8 cellular contexts compared by ENCODE assay signal in the genomic region with DNA sequence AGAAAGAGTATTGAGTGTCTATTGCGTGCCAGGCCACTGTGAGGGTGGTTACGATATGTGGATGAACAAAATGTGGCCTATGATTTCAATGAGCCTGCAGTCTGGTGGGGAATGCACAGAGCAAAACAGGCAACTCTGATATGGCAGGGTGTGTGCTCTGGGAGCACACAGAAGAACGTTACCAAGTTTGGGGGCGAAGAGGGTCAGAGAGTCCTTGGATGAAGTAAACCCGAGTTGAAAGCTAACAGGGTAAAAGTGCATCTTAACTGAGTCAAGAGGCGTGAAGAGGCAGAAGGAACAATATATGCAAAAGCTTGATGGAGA. TPM values are rescaled to one million over a fixed set of nuclear protein-coding genes. Genes with fewer than 3 reads are reported as not detected.
DNase-seq lines count a peak whose midpoint lies in the region; ATAC-seq, FAIRE-seq and TF ChIP-seq lines count a peak whose summit lies in the region.

No MANE protein-coding gene starts in this region.

- BruUV-seq in OCI-LY7 (replicated peaks; lab: Mats Ljungman, UMichigan): TSS peak; percentile 95

- CTCF ChIA-PET in OCI-LY7 (lab: Charles Lee; ENCODE audit: unreplicated experiment): no interaction called here

- peak; percentile 2 for ATAC-seq in GM19025 (IDR thresholded peaks at IDR 0.05; ENCODE audit: low read depth, unreplicated experiment)

- DNase-seq in OCI-LY7 (ENCODE audit: low spot score): no peak
- DNase-seq in esophagus squamous epithelium (lab: John Stamatoyannopoulos, UW): no peak
- no peak for DNase-seq in central memory CD4-positive, alpha-beta T cell
- no peak for DNase-seq in LoVo (ENCODE audit: low spot score)
- no peak for DNase-seq in putamen (ENCODE audit: low spot score)
- no peak for DNase-seq in GM12891 (ENCODE audit: insufficient read length, low spot score)

- peak overlapping the region; percentile 85 for H3K4me2 ChIP-seq in OCI-LY7 (ENCODE audit: low read length)
- peak overlapping the region; percentile 70 for H3K4me2 ChIP-seq in parathyroid adenoma (ENCODE audit: low read length)

- intact Hi-C loops in OCI-LY7 (cut with micrococcal nuclease; ENCODE audit: unreplicated experiment) (loop anchor here (1.0 to 5.0 kb wide), 3 partner anchors 47 to 208 kb away; a partner anchor contains a TSS), esophagus squamous epithelium (cut with DNase I) (loop anchor here (5.0 to 10.0 kb wide), 2 partner anchors 45 to 98 kb away; no protein-coding TSS in a partner anchor)

- no peak for TF ChIP-seq POLR2A in esophagus squamous epithelium (IDR thresholded peaks at IDR 0.05)
- no peak for TF ChIP-seq POLR2A in GM12891 (IDR thresholded peaks at IDR 0.05; ENCODE audit: low read depth, low read length)

- H3K4me1 ChIP-seq in OCI-LY7 (ENCODE audit: insufficient read depth, low read length, poor library complexity, severe bottlenecking): peaks cover 12% of the 10 kb centered on the region
- H3K4me1 ChIP-seq in esophagus squamous epithelium: peaks cover 6 to 23% (median 7%) of the 10 kb centered on the region in 3 donors
- no peaks in the 10 kb centered on the region for H3K4me1 ChIP-seq in parathyroid adenoma

- H3K9me3 ChIP-seq in OCI-LY7 (ENCODE audit: low read length): no peaks in the 10 kb centered on the region
- no peaks in the 10 kb centered on the region for H3K9me3 ChIP-seq in esophagus squamous epithelium
- no peaks in the 10 kb centered on the region for H3K9me3 ChIP-seq in parathyroid adenoma (ENCODE audit: control insufficient read depth, low read length)

- 31 to 34% methylated on average over 6 of the region's 6 CpGs for WGBS in esophagus squamous epithelium, 2 donors

- H3K27ac ChIP-seq in OCI-LY7 (ENCODE audit: low read depth, low read length, poor library complexity, severe bottlenecking): peak overlapping the region; percentile 72
- H3K27ac ChIP-seq in esophagus squamous epithelium: peak overlapping the region; percentile 93 to 96 (median 94)
- peak overlapping the region; percentile 100 for H3K27ac ChIP-seq in parathyroid adenoma

- H3K9me2 ChIP-seq in OCI-LY7 (ENCODE audit: insufficient read depth, low read length): no peaks in the 10 kb centered on the region

- H3K4me3 ChIP-seq in OCI-LY7 (ENCODE audit: low read depth, low read length, poor library complexity, severe bottlenecking): peak overlapping the region; percentile 75
- H3K4me3 ChIP-seq in esophagus squamous epithelium: peak overlapping the region; percentile 41 to 75 (median 57)
- H3K4me3 ChIP-seq in parathyroid adenoma (ENCODE audit: low read depth, low read length): peak overlapping the region; percentile 69

- peaks cover 3% of the 10 kb centered on the region; the same call in 1 of the 2 replicates for H3K79me2 ChIP-seq in OCI-LY7 (ENCODE audit: insufficient read depth, low read depth, low read length)
- H3K79me2 ChIP-seq in parathyroid adenoma: no peaks in the 10 kb centered on the region

- peak overlapping the region; percentile 29 for H3K9ac ChIP-seq in parathyroid adenoma

- no peaks in the 10 kb centered on the region for H4K20me1 ChIP-seq in OCI-LY7 (ENCODE audit: insufficient read depth, low read length)

- no peak for FAIRE-seq in GM12891 (lab: Jason Lieb, UNC)

- POLR2A ChIA-PET in OCI-LY7 (lab: Charles Lee): interaction anchor here (0.9 to 4.2 kb wide), 3 partner anchors 8 to 46 kb away, joined by 3 to 27 read pairs (median 21); a partner anchor contains a TSS

- H3K27me3 ChIP-seq in esophagus squamous epithelium (no peaks in the 10 kb centered on the region), parathyroid adenoma (ENCODE audit: control insufficient read depth, insufficient read depth, low read length) (no peaks in the 10 kb centered on the region)

- peaks cover 7% of the 10 kb centered on the region; the same call in 1 of the 2 replicates for H3K36me3 ChIP-seq in OCI-LY7 (ENCODE audit: insufficient read depth, low read length)
- H3K36me3 ChIP-seq in esophagus squamous epithelium: peaks cover 0 to 36% (median 0%) of the 10 kb centered on the region in 3 donors
- H3K36me3 ChIP-seq in parathyroid adenoma (ENCODE audit: control insufficient read depth, insufficient read depth, low read length): no peaks in the 10 kb centered on the region

- TF ChIP-seq CTCF in OCI-LY7 (conservative IDR thresholded peaks at IDR 0.05; ENCODE audit: low read length) (no peak), esophagus squamous epithelium (IDR thresholded peaks at IDR 0.05) (no peak), parathyroid adenoma (IDR thresholded peaks at IDR 0.05) (no peak)

- H2AFZ ChIP-seq in OCI-LY7 (ENCODE audit: low read length) (peak overlapping the region; percentile 79), parathyroid adenoma (peak overlapping the region; percentile 91)

TF ChIP-seq in GM12891, 5 proteins besides CTCF, POLR2A, EP300 and RAD21:
- TF ChIP-seq SPI1 (IDR thresholded peaks at IDR 0.05; ENCODE audit: low read depth, low read length) (no peak), POLR2AphosphoS5 (IDR thresholded peaks at IDR 0.05; ENCODE audit: low read depth, low read length) (no peak), POU2F2 (IDR thresholded peaks at IDR 0.05; ENCODE audit: low read depth, low read length) (no peak), PAX5 (IDR thresholded peaks at IDR 0.05; ENCODE audit: insufficient read depth, low read length, severe bottlenecking) (no peak), TAF1 (IDR thresholded peaks at IDR 0.05; ENCODE audit: low read depth, low read length) (no peak)

RNA-seq across cellular contexts. Expression of a gene that starts 0.3 kb away (rescaled TPM):
- 14.8 and 17.3 TPM in 2 replicates for total RNA-seq in OCI-LY7 (2014; rRNA removed; shearing (Covaris generic))
- 18.8 and 22.4 TPM in 2 replicates for total RNA-seq in OCI-LY7 (2022)
- 10 to 100 TPM; 12.7 to 28.8 (median 17.7) TPM for total RNA-seq in esophagus squamous epithelium
- polyA plus RNA-seq in GM12891 (2012; ENCODE audit: low read depth, missing spikeins): 100 TPM

RNA-seq across cellular contexts. Expression of a gene that starts 0.6 kb away (rescaled TPM):
- total RNA-seq in OCI-LY7 (2014; rRNA removed; shearing (Covaris generic)): 4.2 and 6.2 TPM in 2 replicates
- total RNA-seq in OCI-LY7 (2022) (5.3 and 5.8 TPM in 2 replicates), esophagus squamous epithelium (1 to 10 TPM; 1.1 to 3.3 (median 2.8) TPM)
- polyA plus RNA-seq in GM12891 (2012; ENCODE audit: low read depth, missing spikeins): 2.9 TPM

RNA-seq across cellular contexts. Expression of a gene that starts 8.2 kb away (rescaled TPM):
- 13.8 and 16.8 TPM in 2 replicates for total RNA-seq in OCI-LY7 (2014; rRNA removed; shearing (Covaris generic))
- total RNA-seq in OCI-LY7 (2022) (21.6 and 23.0 TPM in 2 replicates), esophagus squamous epithelium (10 to 100 TPM; 18.7 to 29.4 (median 21.8) TPM)
- 22.9 TPM for polyA plus RNA-seq in GM12891 (2012; ENCODE audit: low read depth, missing spikeins)

RNA-seq across cellular contexts. Expression of a gene that starts 32.0 kb away (rescaled TPM):
- total RNA-seq in OCI-LY7 (2014; rRNA removed; shearing (Covaris generic)): not detected in 2 replicates
- total RNA-seq in OCI-LY7 (2022): not detected in 2 replicates
- total RNA-seq in esophagus squamous epithelium: 10 to 100 TPM; 22.9 to 85.0 (median 45.2) TPM
- not detected for polyA plus RNA-seq in GM12891 (2012; ENCODE audit: low read depth, missing spikeins)

RNA-seq across cellular contexts. Expression of a gene that starts 32.9 kb away (rescaled TPM):
- total RNA-seq in OCI-LY7 (2014; rRNA removed; shearing (Covaris generic)): not detected in 2 replicates
- total RNA-seq in OCI-LY7 (2022) (not detected in 2 replicates), esophagus squamous epithelium (under 1 TPM in 1 of 4 donors, not detected in 3; 0.19 TPM)
- polyA plus RNA-seq in GM12891 (2012; ENCODE audit: low read depth, missing spikeins): not detected
